21 cellular contexts compared by ENCODE assay signal in the genomic region with DNA sequence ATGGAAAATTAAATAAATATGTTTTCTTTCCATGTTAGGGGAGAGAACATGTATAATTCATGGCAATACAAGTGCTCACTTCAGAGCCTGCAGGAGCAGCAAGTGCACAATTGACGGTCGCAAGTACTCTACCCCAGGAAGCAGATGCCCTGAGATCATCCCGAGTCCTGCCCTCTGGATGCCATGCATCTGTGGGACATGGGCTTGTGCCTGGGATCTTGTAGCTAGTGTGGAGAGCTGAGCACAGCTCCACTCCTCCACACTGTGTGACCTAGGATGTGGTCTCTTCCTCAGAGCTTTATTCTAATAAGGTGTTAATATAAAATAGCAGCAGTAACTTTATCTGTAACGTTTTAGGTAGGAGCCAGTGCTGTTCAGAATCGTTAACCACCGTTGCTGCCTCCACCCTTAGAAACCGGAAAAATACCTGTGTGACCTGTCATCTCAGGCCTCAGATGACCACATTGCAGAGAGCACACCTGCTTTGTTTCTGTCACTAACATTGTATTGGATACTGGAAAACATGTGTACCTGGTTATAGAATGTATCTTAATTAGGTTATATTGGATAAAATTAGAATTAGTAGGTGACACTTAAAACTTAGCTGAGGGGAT.
A peak's percentile ranks its signal among the peaks of the same experiment; 100 is the strongest.
DNase-seq lines count a peak whose midpoint lies in the region; ATAC-seq and TF ChIP-seq lines count a peak whose summit lies in the region.
"Had no signal": no experiment of that assay in that cellular context is flagged by ENCODE, and none has a peak within 500 bp of the region (broad histone marks: within the 10 kb centered on the region; RNA-seq: fewer than 3 reads in every experiment).

No MANE protein-coding gene starts in this region.

- no peaks in the 10 kb centered on the region; a peak in 2 of 5 replicates for H3K9me3 Mint-ChIP-seq in H9
- H3K9me3 Mint-ChIP-seq: activated naive CD4-positive, alpha-beta T cell treated with anti-CD3 and anti-CD28 coated beads, Interleukin-2, amount 50 U/mL, for 24 hours; CD4-positive, alpha-beta memory T cell had no signal

- no peak overlapping the region for H2BK5ac ChIP-seq in H9 (ENCODE audit: insufficient read length, low read length)

- in situ Hi-C loops in Panc1 (cut with HindIII; ENCODE audit: low pct_unique_long_range_greater_than_20kb, low sequenced_read_pairs): no loop called here

- H3K4me3 ChIP-seq in right cardiac atrium (ENCODE audit: low read length) (no peak overlapping the region), right atrium auricular region (no peak overlapping the region), Panc1 (ENCODE audit: low read depth in 2 of 2, low read length in 2 of 2) (no peak overlapping the region)
- H3K4me3 ChIP-seq: coronary artery, prostate gland, smooth muscle cell, testis had no signal

- no peak overlapping the region for H2BK120ac ChIP-seq in H9 (ENCODE audit: low read depth, low read length, poor library complexity, severe bottlenecking)

- POLR2A ChIA-PET in Panc1 (lab: Charles Lee): no interaction called here

- no peak overlapping the region for H3K27ac Mint-ChIP-seq in H9
- H3K27ac Mint-ChIP-seq: activated naive CD4-positive, alpha-beta T cell treated with anti-CD3 and anti-CD28 coated beads, Interleukin-2, amount 50 U/mL, for 24 hours; CD4-positive, alpha-beta memory T cell had no signal

- DNase-seq in right cardiac atrium (peak in 1 of 3 donors; percentile 47), right atrium auricular region (ENCODE audit: low spot score) (no peak), Panc1 (ENCODE audit: low read depth, low spot score) (no peak), left lobe of liver (ENCODE audit: low spot score) (no peak), H9 (no peak), NCI-H146 treated with DMSO at 0.1 percent for 48 hours (lab: John Stamatoyannopoulos, UW; ENCODE audit: unreplicated experiment) (no peak)
- no peak for DNase-seq in activated naive CD4-positive, alpha-beta T cell treated with anti-CD3 and anti-CD28 coated beads, Interleukin-2, amount 50 U/mL, for 16 hours
- DNase-seq: activated CD4-positive, alpha-beta T cell treated with anti-CD3 and anti-CD28 coated beads, Interleukin-2, amount 50 U/mL, for 48 hours; DMS79; hippocampal formation; mesendoderm; NCI-H1694; NCI-H510A; SHP77 treated with DMSO at 0.1 percent for 48 hours; testis had no signal

- H3K23ac ChIP-seq in H9 (ENCODE audit: insufficient read length, low read depth, low read length): no peak overlapping the region

- no peak overlapping the region for H2BK12ac ChIP-seq in H9 (ENCODE audit: insufficient read length, low read depth, low read length)

- WGBS in right cardiac atrium: 66% methylated on average over 7 of the region's 7 CpGs
- WGBS in H9 (ENCODE audit: extremely low coverage, insufficient read length, low lambda C conversion rate): no CpG with 5 or more reads among the region's 7 CpGs

- no peak for TF ChIP-seq CTCF in right atrium auricular region (IDR thresholded peaks at IDR 0.05)
- no peak for TF ChIP-seq CTCF in Panc1 (IDR thresholded peaks at IDR 0.05)
- TF ChIP-seq CTCF in H9 (conservative IDR thresholded peaks at IDR 0.05): no peak

- H3K79me2 ChIP-seq in H9 (ENCODE audit: insufficient read depth, low read length): no peaks in the 10 kb centered on the region

- H3K56ac ChIP-seq in H9 (ENCODE audit: insufficient read length, low read depth, low read length): no peak overlapping the region

- H3K27ac ChIP-seq in right cardiac atrium (ENCODE audit: low read length): no peak overlapping the region
- H3K27ac ChIP-seq in right atrium auricular region: no peak overlapping the region
- no peak overlapping the region for H3K27ac ChIP-seq in Panc1 (ENCODE audit: low read length)
- no peak overlapping the region for H3K27ac ChIP-seq in H9 (ENCODE audit: insufficient read length, low read depth, low read length)
- H3K27ac ChIP-seq: coronary artery, prostate gland, testis had no signal

- H3K4ac ChIP-seq in H9 (ENCODE audit: low read depth, low read length): no peak overlapping the region

- H3K4me3 Mint-ChIP-seq in H9: no peak overlapping the region
- H3K4me3 Mint-ChIP-seq: activated naive CD4-positive, alpha-beta T cell treated with anti-CD3 and anti-CD28 coated beads, Interleukin-2, amount 50 U/mL, for 24 hours; CD4-positive, alpha-beta memory T cell had no signal

- H3K14ac ChIP-seq in H9 (ENCODE audit: insufficient read depth, low read length): no peak overlapping the region

- H3K27me3 ChIP-seq in right cardiac atrium (ENCODE audit: control insufficient read depth, insufficient read depth): no peaks in the 10 kb centered on the region
- H3K27me3 ChIP-seq in right atrium auricular region: no peaks in the 10 kb centered on the region
- peaks cover 25% of the 10 kb centered on the region for H3K27me3 ChIP-seq in Panc1 (ENCODE audit: control insufficient read depth, insufficient read depth, low read length)
- no peaks in the 10 kb centered on the region for H3K27me3 ChIP-seq in H9 (ENCODE audit: insufficient read depth, low read length)
- H3K27me3 ChIP-seq: testis had no signal

- no peaks in the 10 kb centered on the region; the same call in 1 of the 2 replicates for H3K27me3 Mint-ChIP-seq in H9 (ENCODE audit: low read depth)

- H2BK15ac ChIP-seq in H9 (ENCODE audit: low read depth, low read length): no peak overlapping the region

- H3K36me3 ChIP-seq in right atrium auricular region: no peaks in the 10 kb centered on the region
- H3K36me3 ChIP-seq in Panc1 (ENCODE audit: control insufficient read depth, insufficient read depth, low read length): no peaks in the 10 kb centered on the region
- H3K36me3 ChIP-seq: prostate gland had no signal

- H2AK5ac ChIP-seq in H9 (ENCODE audit: insufficient read length, low read length): no peak overlapping the region

- H3K9ac ChIP-seq in H9 (ENCODE audit: extremely low read depth, insufficient read length, low read length): no peak overlapping the region

- no peak overlapping the region for H4K5ac ChIP-seq in H9 (ENCODE audit: insufficient read length, low read depth, low read length)

- H3K79me1 ChIP-seq in H9 (ENCODE audit: insufficient read depth, low read depth, low read length, poor library complexity, severe bottlenecking): no peaks in the 10 kb centered on the region

- BruUV-seq in Panc1 (replicated peaks; lab: Mats Ljungman, UMichigan): no TSS peak

- H3K4me1 Mint-ChIP-seq in H9: no peaks in the 10 kb centered on the region
- H3K4me1 Mint-ChIP-seq: activated naive CD4-positive, alpha-beta T cell treated with anti-CD3 and anti-CD28 coated beads, Interleukin-2, amount 50 U/mL, for 24 hours; CD4-positive, alpha-beta memory T cell had no signal

- ATAC-seq in right cardiac atrium: peak; percentile 34 to 42
- peak; percentile 57 for ATAC-seq in Panc1
- peak; percentile 27 for ATAC-seq in left lobe of liver
- ATAC-seq in HG03045 (IDR thresholded peaks at IDR 0.05; ENCODE audit: unreplicated experiment): no peak

- no peak overlapping the region for H2AFZ ChIP-seq in H9 (ENCODE audit: low read length)

- no peaks in the 10 kb centered on the region for H4K20me1 ChIP-seq in H9 (ENCODE audit: control insufficient read depth, insufficient read depth, insufficient read length)

- H4K8ac ChIP-seq in H9 (replicated peaks; ENCODE audit: insufficient read length, low read depth, low read length): no peak overlapping the region

- H3K9me3 ChIP-seq in right cardiac atrium (ENCODE audit: control insufficient read depth, low read length) (no peaks in the 10 kb centered on the region), right atrium auricular region (no peaks in the 10 kb centered on the region), Panc1 (ENCODE audit: control insufficient read depth, insufficient read depth, low read depth, low read length) (no peaks in the 10 kb centered on the region), H9 (ENCODE audit: control insufficient read depth, low read depth, low read length) (peaks cover 88% of the 10 kb centered on the region)
- H3K9me3 ChIP-seq: prostate gland, testis had no signal

- intact Hi-C loops in right cardiac atrium (cut with DNase I): no loop called here
- intact Hi-C loops in Panc1 (cut with micrococcal nuclease; ENCODE audit: unreplicated experiment): no loop called here

- H3K4me2 ChIP-seq in H9 (ENCODE audit: insufficient read depth, insufficient read length, low read length): no peak overlapping the region
- H3K4me2 ChIP-seq: smooth muscle cell had no signal

- no peak overlapping the region for H3T11ph ChIP-seq in H9 (ENCODE audit: low read length)

- H3K4me1 ChIP-seq in right cardiac atrium (ENCODE audit: control insufficient read depth, insufficient read depth, low read length) (no peaks in the 10 kb centered on the region), right atrium auricular region (no peaks in the 10 kb centered on the region), Panc1 (ENCODE audit: control insufficient read depth, insufficient read depth, low read length) (0 out of 2 replicates have a peak, but pooled peaks cover 3% of the 10 kb centered on the region), H9 (ENCODE audit: insufficient read depth, low read length) (no peaks in the 10 kb centered on the region)
- H3K4me1 ChIP-seq: prostate gland, testis had no signal

- no peak overlapping the region for H4K91ac ChIP-seq in H9 (ENCODE audit: insufficient read length, low read depth, low read length)

- CTCF ChIA-PET in Panc1 (lab: Charles Lee): no interaction called here

- no peak overlapping the region for H2BK20ac ChIP-seq in H9 (ENCODE audit: low read depth, low read length, poor library complexity, severe bottlenecking)

- H3K18ac ChIP-seq in H9 (ENCODE audit: insufficient read length, low read depth, low read length): no peak overlapping the region

- no peaks in the 10 kb centered on the region for H3K23me2 ChIP-seq in H9 (ENCODE audit: insufficient read length, low read depth, low read length, poor library complexity, severe bottlenecking)

- H3K36me3 Mint-ChIP-seq in H9 (ENCODE audit: insufficient read depth in 1 of 3, low read depth in 3 of 3): peaks cover 12 to 20% (median 18%) of the 10 kb centered on the region in 3 experiments; a peak in 6 of 7 replicates
- H3K36me3 Mint-ChIP-seq: activated naive CD4-positive, alpha-beta T cell treated with anti-CD3 and anti-CD28 coated beads, Interleukin-2, amount 50 U/mL, for 24 hours; CD4-positive, alpha-beta memory T cell had no signal
